Comparison of ENCODE assay signal across 12 cellular contexts in the genomic region with DNA sequence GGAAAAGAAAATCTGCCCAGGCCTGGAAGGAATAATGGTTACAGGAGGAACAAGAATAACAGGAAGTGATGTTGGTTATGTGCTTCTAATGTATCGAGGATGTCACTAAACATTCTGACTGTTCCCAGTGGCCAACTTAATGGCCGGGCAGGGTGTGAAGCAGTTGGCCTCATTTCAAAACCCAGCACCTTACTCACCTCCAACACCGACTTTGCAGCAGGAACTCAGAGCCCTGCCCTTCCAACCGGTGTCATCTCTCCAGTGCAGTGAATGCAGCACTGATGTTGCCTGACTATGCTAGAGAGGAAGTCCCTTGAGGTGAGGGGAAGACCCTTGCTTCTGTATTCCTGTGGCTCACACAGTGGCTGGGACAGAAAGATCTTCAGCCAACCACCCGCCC.
DNase-seq lines count a peak whose midpoint lies in the region; ATAC-seq and TF ChIP-seq lines count a peak whose summit lies in the region.
"Had no signal": no experiment of that assay in that cellular context is flagged by ENCODE, and none has a peak within 500 bp of the region (broad histone marks: within the 10 kb centered on the region; RNA-seq: fewer than 3 reads in every experiment).

No MANE protein-coding gene starts in this region.

- H2BK15ac ChIP-seq in IMR-90 (ENCODE audit: low read depth, low read length) = no peak overlapping the region

- DNase-seq in IMR-90 (no peak), cerebellar cortex (ENCODE audit: low spot score) (peak; percentile 24), osteoblast (ENCODE audit: insufficient read length, low spot score, missing footprints) (no peak), NCI-H187 (lab: John Stamatoyannopoulos, UW) (no peak)
- no peak for DNase-seq in activated CD8-positive, alpha-beta memory T cell treated with anti-CD3 and anti-CD28 coated beads, Interleukin-2, amount 50 U/mL, for 48 hours
- DNase-seq: BE2C; CD4-positive, alpha-beta memory T cell; DMS79 had no signal

- ATAC-seq in IMR-90 (ENCODE audit: low read depth) (no peak), GM19452 (IDR thresholded peaks at IDR 0.05; ENCODE audit: unreplicated experiment) (no peak)
- ATAC-seq: A549 had no signal

- POLR2A ChIA-PET in IMR-90 (lab: Charles Lee; ENCODE audit: unreplicated experiment) = no interaction called here

- H3K4me1 ChIP-seq in IMR-90 (ENCODE audit: control insufficient read depth, insufficient read depth, low read length) = peaks cover 11% of the 10 kb centered on the region
- H3K4me1 ChIP-seq in osteoblast (ENCODE audit: insufficient read depth, low read length) = peaks cover 3% of the 10 kb centered on the region
- H3K4me1 ChIP-seq: A549, BE2C, HAP-1 had no signal

- no peaks in the 10 kb centered on the region for H3K9me3 ChIP-seq in IMR-90 (ENCODE audit: control insufficient read depth, insufficient read depth, low read length)
- no peaks in the 10 kb centered on the region for H3K9me3 ChIP-seq in osteoblast (ENCODE audit: low read depth, low read length)
- H3K9me3 ChIP-seq: A549, BE2C, HAP-1 had no signal

- H3K79me1 ChIP-seq in IMR-90 (ENCODE audit: low read depth in 1 of 2, low read length in 2 of 2) = no peaks in the 10 kb centered on the region

- TF ChIP-seq RAD21 in IMR-90 (IDR thresholded peaks at IDR 0.05; ENCODE audit: low read length) = no peak

- WGBS in IMR-90 (ENCODE audit: extremely low coverage in 2 of 2, insufficient read length in 1 of 2), 2 experiments = no CpG with 5 or more reads among the region's 5 CpGs

- H3K4me3 ChIP-seq in IMR-90 (ENCODE audit: insufficient read depth, low read depth, low read length) (no peak overlapping the region), osteoblast (ENCODE audit: insufficient read depth, low read length) (no peak overlapping the region)
- H3K4me3 ChIP-seq: A549, HAP-1 had no signal

- H3K56ac ChIP-seq in IMR-90 (ENCODE audit: extremely low read depth, insufficient read depth, low read length) = no peak overlapping the region

- H3K14ac ChIP-seq in IMR-90 (replicated peaks; ENCODE audit: low read depth, low read length) = peak overlapping the region; percentile 32; the same call in 1 of the 2 replicates

- in situ Hi-C loops in IMR-90 (cut with MboI; ENCODE audit: low sequenced_read_pairs) = no loop called here

- 0 out of 4 replicates have a peak overlapping the region, but pooled peaks of 1 of the 2 experiments have one; percentile 13 for H4K8ac ChIP-seq in IMR-90 (ENCODE audit: low read depth in 2 of 2, low read length in 2 of 2)

- H3K23ac ChIP-seq in IMR-90 (ENCODE audit: low read depth, low read length) = no peak overlapping the region

- H2BK20ac ChIP-seq in IMR-90 (ENCODE audit: low read depth, low read length) = no peak overlapping the region

- H3K18ac ChIP-seq in IMR-90 (ENCODE audit: low read depth, low read length) = peak overlapping the region; percentile 17; the same call in 1 of the 2 replicates

- no peak overlapping the region for H4K5ac ChIP-seq in IMR-90 (ENCODE audit: low read depth, low read length)

- peak overlapping the region; percentile 42 for H3K4ac ChIP-seq in IMR-90 (ENCODE audit: low read depth, low read length)

- H2BK5ac ChIP-seq in IMR-90 (ENCODE audit: low read depth, low read length, poor library complexity, severe bottlenecking) = no peak overlapping the region

- no peak overlapping the region for H2AK9ac ChIP-seq in IMR-90 (replicated peaks; ENCODE audit: low read depth, low read length, poor library complexity)

- TF ChIP-seq CTCF in IMR-90 (conservative IDR thresholded peaks at IDR 0.05; ENCODE audit: low read depth, low read length) = no peak
- no peak for TF ChIP-seq CTCF in osteoblast (IDR thresholded peaks at IDR 0.05; ENCODE audit: extremely low read depth, low read depth, low read length)

- intact Hi-C loops in IMR-90 (cut with micrococcal nuclease) = no loop called here

- no peak overlapping the region for H3K9ac ChIP-seq in IMR-90 (ENCODE audit: low read depth, low read length)

- H3K4me2 ChIP-seq in IMR-90 (ENCODE audit: low read depth, low read length) (no peak overlapping the region), osteoblast (ENCODE audit: insufficient read depth, low read length) (no peak overlapping the region)
- H3K4me2 ChIP-seq: A549 had no signal

- TF ChIP-seq POLR2A in IMR-90 (IDR thresholded peaks at IDR 0.05; ENCODE audit: low read depth, low read length) = no peak

- H3K27ac ChIP-seq in IMR-90 (ENCODE audit: insufficient read depth, low read length) = no peak overlapping the region
- no peak overlapping the region for H3K27ac ChIP-seq in osteoblast (ENCODE audit: low read depth, low read length)
- H3K27ac ChIP-seq: A549, C4-2B had no signal

- H3K36me3 ChIP-seq in IMR-90 (ENCODE audit: control insufficient read depth, insufficient read depth, low read length) (no peaks in the 10 kb centered on the region), osteoblast (ENCODE audit: insufficient read depth, low read length) (no peaks in the 10 kb centered on the region)
- H3K36me3 ChIP-seq: BE2C, HAP-1 had no signal

- no peaks in the 10 kb centered on the region for H3K79me2 ChIP-seq in osteoblast (ENCODE audit: insufficient read depth, low read length)

- H2AK5ac ChIP-seq in IMR-90 (ENCODE audit: low read depth, low read length) = peak overlapping the region; percentile 84

- peak overlapping the region; percentile 46 for H2BK120ac ChIP-seq in IMR-90 (ENCODE audit: low read depth, low read length)

- H3K27me3 ChIP-seq in IMR-90 (ENCODE audit: control insufficient read depth, insufficient read depth, low read length) = peaks cover 6% of the 10 kb centered on the region; the same call in 1 of the 2 replicates
- H3K27me3 ChIP-seq in osteoblast (ENCODE audit: insufficient read depth, low read length) = no peaks in the 10 kb centered on the region
- H3K27me3 ChIP-seq: BE2C had no signal

- H4K91ac ChIP-seq in IMR-90 (ENCODE audit: insufficient read depth, low read depth, low read length) = peak overlapping the region; percentile 1; the same call in 1 of the 2 replicates

- no TSS peak for BruUV-seq in IMR-90 (replicated peaks; lab: Mats Ljungman, UMichigan)

- peak overlapping the region; percentile 61 for H2AFZ ChIP-seq in IMR-90 (replicated peaks; ENCODE audit: low read length, poor library complexity)
- peak overlapping the region; percentile 15 for H2AFZ ChIP-seq in osteoblast (ENCODE audit: low read length)

- H3K9me1 ChIP-seq in IMR-90 (ENCODE audit: insufficient read depth, low read length) = peaks cover 11% of the 10 kb centered on the region; the same call in 1 of the 2 replicates

- H4K20me1 ChIP-seq in IMR-90 (ENCODE audit: insufficient read depth, low read length) (no peaks in the 10 kb centered on the region), osteoblast (ENCODE audit: insufficient read depth, low read length) (no peaks in the 10 kb centered on the region)

- dilution Hi-C loops in IMR-90 (cut with HindIII; ENCODE audit: low sequenced_read_pairs, unreplicated experiment) = no loop called here

- CTCF ChIA-PET in IMR-90 (lab: Yijun Ruan, JAX) = no interaction called here

TF ChIP-seq in IMR-90, 13 proteins besides CTCF, POLR2A, EP300 and RAD21:
- TF ChIP-seq CEBPB (IDR thresholded peaks at IDR 0.05; ENCODE audit: low read depth, low read length) (no peak), CHD1 (IDR thresholded peaks at IDR 0.05; ENCODE audit: low read depth, low read length) (no peak), MAFK (IDR thresholded peaks at IDR 0.05; ENCODE audit: low read depth, low read length) (no peak), MXI1 (IDR thresholded peaks at IDR 0.05; ENCODE audit: borderline replicate concordance, low read depth, low read length) (no peak)
